In the genomic region with DNA sequence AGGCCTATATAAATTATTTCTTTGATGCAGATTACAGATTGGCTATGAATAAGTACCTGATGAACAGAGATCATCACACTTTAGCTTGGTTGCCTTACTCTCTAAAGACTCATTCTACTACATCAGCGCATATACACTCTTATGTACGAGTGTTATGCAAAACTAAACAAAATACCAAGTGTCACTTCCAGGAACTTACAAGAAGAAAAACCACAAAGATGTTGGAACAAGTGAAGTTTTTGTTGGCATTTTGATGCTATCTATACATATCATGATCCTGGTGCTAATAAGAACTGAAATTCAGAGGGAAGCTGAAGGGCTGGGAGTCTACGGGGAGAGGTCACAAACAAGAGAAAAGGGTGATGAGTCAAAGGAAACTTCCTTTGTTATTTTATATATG, we compare ENCODE assay signal across 17 cellular contexts. TPM values are rescaled to one million over a fixed set of nuclear protein-coding genes. Genes with fewer than 3 reads are reported as not detected.
A peak's percentile ranks its signal among the peaks of the same experiment; 100 is the strongest.
DNase-seq lines count a peak whose midpoint lies in the region; ATAC-seq, FAIRE-seq and TF ChIP-seq lines count a peak whose summit lies in the region.
"Had no signal": no experiment of that assay in that cellular context is flagged by ENCODE, and none has a peak within 500 bp of the region (broad histone marks: within the 10 kb centered on the region; RNA-seq: fewer than 3 reads in every experiment).

No MANE protein-coding gene starts in this region.

- in situ Hi-C loops in GM12878 (cut with MboI): no loop called here

- CTCF ChIA-PET in PC-9 (lab: Charles Lee) (no interaction called here), GM12878 (lab: Yijun Ruan, JAX) (interaction anchor here (0.8 to 6.0 kb wide), 3 partner anchors 30 to 100 kb away, joined by 4 to 68 read pairs (median 5); no protein-coding TSS in a partner anchor)
- CTCF ChIA-PET in naive thymus-derived CD4-positive, alpha-beta T cell (lab: Charles Lee): interaction anchor here (0.6 kb wide), 1 partner anchor 10 kb away, joined by 5 read pairs; no protein-coding TSS in a partner anchor

- BruUV-seq in PC-9 (replicated peaks; lab: Mats Ljungman, UMichigan) (no TSS peak), GM12878 (replicated peaks; lab: Mats Ljungman, UMichigan) (no TSS peak)

- H3K36me3 Mint-ChIP-seq in naive thymus-derived CD4-positive, alpha-beta T cell: peaks cover 0 to 9% (median 8%) of the 10 kb centered on the region in 5 donors
- H3K36me3 Mint-ChIP-seq: activated naive CD8-positive, alpha-beta T cell treated with anti-CD3 and anti-CD28 coated beads, Interleukin-2, amount 10 ng/mL, durations not matched to agents 7 days and 5 days had no signal

- no peak for TF ChIP-seq EP300 in GM12878 (IDR thresholded peaks at IDR 0.05; ENCODE audit: borderline replicate concordance in 1 of 2, control insufficient read depth in 1 of 2, low read depth in 2 of 2, low read length in 2 of 2)

- H3K4me3 ChIP-seq in PC-9 (no peak overlapping the region), GM12878 (0 out of 2 replicates have a peak overlapping the region, but pooled peaks have one; percentile 45)
- H3K4me3 ChIP-seq in naive thymus-derived CD4-positive, alpha-beta T cell (ENCODE audit: low read length): no peak overlapping the region
- H3K4me3 ChIP-seq: coronary artery, Peyer's patch had no signal

- no peak for TF ChIP-seq POLR2A in GM12878 (IDR thresholded peaks at IDR 0.05; ENCODE audit: low read depth, low read length)

- no peaks in the 10 kb centered on the region for H3K27me3 Mint-ChIP-seq in naive thymus-derived CD4-positive, alpha-beta T cell
- H3K27me3 Mint-ChIP-seq: activated naive CD8-positive, alpha-beta T cell treated with anti-CD3 and anti-CD28 coated beads, Interleukin-2, amount 10 ng/mL, durations not matched to agents 7 days and 5 days; memory B cell had no signal

- H3K4me2 ChIP-seq in PC-9: peak overlapping the region; percentile 55
- H3K4me2 ChIP-seq in GM12878 (ENCODE audit: control insufficient read depth, insufficient read depth): no peak overlapping the region; the same call in 1 of the 2 replicates

- no peaks in the 10 kb centered on the region for H3K9me2 ChIP-seq in PC-9 (ENCODE audit: insufficient read depth)

- no peak overlapping the region for H3K9ac ChIP-seq in GM12878 (ENCODE audit: control insufficient read depth, insufficient read depth, low read length)

- H3K9me3 ChIP-seq in PC-9 (ENCODE audit: insufficient read depth, low read depth) (no peaks in the 10 kb centered on the region), GM12878 (replicated peaks; ENCODE audit: control insufficient read depth, insufficient read depth, low read length) (no peaks in the 10 kb centered on the region)
- no peaks in the 10 kb centered on the region for H3K9me3 ChIP-seq in naive thymus-derived CD4-positive, alpha-beta T cell (ENCODE audit: control insufficient read depth in 2 of 3, low read length in 3 of 3)
- H3K9me3 ChIP-seq: Peyer's patch had no signal

- 51% methylated on average over 3 of the region's 3 CpGs for WGBS in GM12878 (ENCODE audit: insufficient coverage, insufficient replicate concordance, low lambda C conversion rate, missing lambda C conversion rate)

- RAD21 ChIA-PET in GM12878 (lab: Charles Lee; ENCODE audit: unreplicated experiment): interaction anchor here (1.1 kb wide), 1 partner anchor 47 kb away, joined by 3 read pairs; no protein-coding TSS in a partner anchor

- SMC1A ChIA-PET in GM12878 (lab: Charles Lee; ENCODE audit: uncharacterized antibody, unreplicated experiment): interaction anchor here (2.5 to 7.2 kb wide), 3 partner anchors 7 to 39 kb away, joined by 15 to 94 read pairs (median 46); no protein-coding TSS in a partner anchor

- peaks cover 27 to 78% (median 62%) of the 10 kb centered on the region in 7 donors for H3K4me1 Mint-ChIP-seq in naive thymus-derived CD4-positive, alpha-beta T cell

- TF ChIP-seq CTCF in PC-9 (conservative IDR thresholded peaks at IDR 0.05) (no peak), GM12878 (IDR thresholded peaks at IDR 0.05 in 2 of 3, conservative IDR thresholded peaks at IDR 0.05 in 1 of 3; ENCODE audit: control insufficient read depth in 2 of 3, extremely low read depth in 1 of 3, insufficient read depth in 1 of 3, low read depth in 3 of 3, low read length in 3 of 3) (no peak)

- H3K9me3 Mint-ChIP-seq in naive thymus-derived CD4-positive, alpha-beta T cell: no peaks in the 10 kb centered on the region
- H3K9me3 Mint-ChIP-seq: activated naive CD8-positive, alpha-beta T cell treated with anti-CD3 and anti-CD28 coated beads, Interleukin-2, amount 10 ng/mL, durations not matched to agents 7 days and 5 days; memory B cell had no signal

- POLR2A ChIA-PET in PC-9 (lab: Charles Lee; ENCODE audit: unreplicated experiment) (interaction anchor here (0.6 kb wide), 1 partner anchor 26 kb away, joined by 7 read pairs; no protein-coding TSS in a partner anchor), GM12878 (lab: Charles Lee) (interaction anchor here (6.6 kb wide), 1 partner anchor 6 kb away, joined by 54 read pairs; no protein-coding TSS in a partner anchor)
- POLR2A ChIA-PET in naive thymus-derived CD4-positive, alpha-beta T cell (lab: Charles Lee): no interaction called here

- no peak for FAIRE-seq in GM12878 (lab: Jason Lieb, UNC)

- H3K36me3 ChIP-seq in PC-9 (ENCODE audit: low read depth) (peaks cover 25% of the 10 kb centered on the region), GM12878 (ENCODE audit: control insufficient read depth in 2 of 2, insufficient read depth in 2 of 2, low read length in 1 of 2) (peaks cover 0 to 5% of the 10 kb centered on the region in 2 experiments; a peak in 2 of 4 replicates)
- H3K36me3 ChIP-seq in naive thymus-derived CD4-positive, alpha-beta T cell (ENCODE audit: control insufficient read depth in 2 of 3, insufficient read depth in 3 of 3, low read length in 3 of 3): no peaks in the 10 kb centered on the region

- no peaks in the 10 kb centered on the region for H4K20me1 ChIP-seq in PC-9 (ENCODE audit: insufficient read depth)
- no peaks in the 10 kb centered on the region for H4K20me1 ChIP-seq in GM12878 (ENCODE audit: control insufficient read depth, insufficient read depth)

- H3K27me3 ChIP-seq in PC-9 (ENCODE audit: insufficient read depth, low read depth) (no peaks in the 10 kb centered on the region), GM12878 (replicated peaks in 1 of 2; ENCODE audit: control insufficient read depth in 2 of 2, insufficient read depth in 2 of 2, low read length in 1 of 2) (no peaks in the 10 kb centered on the region)
- no peaks in the 10 kb centered on the region for H3K27me3 ChIP-seq in naive thymus-derived CD4-positive, alpha-beta T cell (ENCODE audit: control insufficient read depth in 2 of 2, insufficient read depth in 2 of 2, low read length in 2 of 2)
- H3K27me3 ChIP-seq: Peyer's patch had no signal

- peak overlapping the region in 3 of 10 donors; percentile 2 to 38 (median 7) for H3K4me3 Mint-ChIP-seq in naive thymus-derived CD4-positive, alpha-beta T cell
- H3K4me3 Mint-ChIP-seq: activated naive CD8-positive, alpha-beta T cell treated with anti-CD3 and anti-CD28 coated beads, Interleukin-2, amount 10 ng/mL, durations not matched to agents 7 days and 5 days; memory B cell had no signal

- H3F3A ChIP-seq in PC-9 (ENCODE audit: insufficient read depth, low read depth): peaks cover 34% of the 10 kb centered on the region

- no peak for DNase-seq in activated CD4-positive, CD25-positive, alpha-beta regulatory T cell treated with anti-CD3 and anti-CD28 coated beads, Interleukin-2, amount 50 U/mL, for 72 hours
- DNase-seq in PC-9: peak; percentile 17 to 91
- DNase-seq in GM12878 (ENCODE audit: low read depth, low spot score): no peak
- DNase-seq in naive thymus-derived CD4-positive, alpha-beta T cell: no peak
- DNase-seq in NOMO-1 (lab: John Stamatoyannopoulos, UW; ENCODE audit: unreplicated experiment in 2 of 2): no peak
- DNase-seq in GF-D8 (lab: John Stamatoyannopoulos, UW): no peak
- no peak for DNase-seq in SHP77 (lab: John Stamatoyannopoulos, UW)
- DNase-seq: activated CD4-positive, alpha-beta T cell treated with anti-CD3 and anti-CD28 coated beads, Interleukin-2, amount 50 U/mL, for 48 hours; activated naive CD8-positive, alpha-beta T cell treated with anti-CD3 and anti-CD28 coated beads, Interleukin-2, amount 10 ng/mL, durations not matched to agents 7 days and 5 days; KG1; NCI-H1436 treated with DMSO at 0.1 percent for 48 hours; NCI-H510A; Peyer's patch had no signal

- H2AFZ ChIP-seq in PC-9 (no peak overlapping the region), GM12878 (ENCODE audit: control insufficient read depth, low read depth, low read length) (no peak overlapping the region)

- TF ChIP-seq RAD21 in GM12878 (IDR thresholded peaks at IDR 0.05; ENCODE audit: insufficient read depth, low read depth, low read length): no peak

- H3K27ac Mint-ChIP-seq in naive thymus-derived CD4-positive, alpha-beta T cell: peak overlapping the region; percentile 18 to 98 (median 61)
- H3K27ac Mint-ChIP-seq: activated naive CD8-positive, alpha-beta T cell treated with anti-CD3 and anti-CD28 coated beads, Interleukin-2, amount 10 ng/mL, durations not matched to agents 7 days and 5 days had no signal

- H3K4me1 ChIP-seq in PC-9 (replicated peaks; ENCODE audit: insufficient read depth): peaks cover 61% of the 10 kb centered on the region
- H3K4me1 ChIP-seq in GM12878 (ENCODE audit: control insufficient read depth, insufficient read depth, low read length): peaks cover 9% of the 10 kb centered on the region
- peaks cover 17 to 41% of the 10 kb centered on the region in 2 donors for H3K4me1 ChIP-seq in naive thymus-derived CD4-positive, alpha-beta T cell (ENCODE audit: control insufficient read depth in 2 of 2, insufficient read depth in 2 of 2, low read length in 2 of 2)

- peaks cover 45% of the 10 kb centered on the region; the same call in 1 of the 2 replicates for H3K79me2 ChIP-seq in PC-9 (ENCODE audit: low read depth)
- H3K79me2 ChIP-seq in GM12878 (ENCODE audit: control insufficient read depth, insufficient read depth, low read length): peaks cover 82% of the 10 kb centered on the region

- peak overlapping the region; percentile 83 for H3K27ac ChIP-seq in PC-9
- no peak overlapping the region for H3K27ac ChIP-seq in GM12878 (ENCODE audit: control insufficient read depth, insufficient read depth)
- H3K27ac ChIP-seq in naive thymus-derived CD4-positive, alpha-beta T cell (ENCODE audit: low read depth, low read length): no peak overlapping the region
- H3K27ac ChIP-seq: 22Rv1, coronary artery, Peyer's patch had no signal

- ATAC-seq in activated CD4-positive, CD25-positive, alpha-beta regulatory T cell treated with anti-CD3 and anti-CD28 coated beads, Interleukin-2, amount 50 U/mL, for 24 hours: peak; percentile 36 to 56
- ATAC-seq in GM12878: no peak
- no peak for ATAC-seq in naive thymus-derived CD4-positive, alpha-beta T cell

- intact Hi-C loops in PC-9 (cut with micrococcal nuclease; ENCODE audit: unreplicated experiment): no loop called here
- intact Hi-C loops in GM12878 (cut with micrococcal nuclease; ENCODE audit: unreplicated experiment): no loop called here
- intact Hi-C loops in naive thymus-derived CD4-positive, alpha-beta T cell (cut with micrococcal nuclease): no loop called here

RNA-seq across cellular contexts. Expression of gene CERS5, which starts 47.9 kb away (rescaled TPM):
- total RNA-seq in PC-9 (2021) (33.0 and 41.7 TPM in 2 replicates), GM12878 (2014; rRNA removed) (29.8 and 33.7 TPM in 2 replicates), GM12878 (2014; rRNA removed; fragmentation: Illumina TruSeq; extraction: Trizol) (20.7 and 25.4 TPM in 2 replicates), GM12878 (2021) (29.8 and 33.8 TPM in 2 replicates)
- total RNA-seq in GM12878 (2013; cell fraction: nucleolus; rRNA removed): 74.0 and 78.3 TPM in 2 replicates
- 28.1 TPM for polyA plus RNA-seq in GM12878 (2011; ENCODE audit: low read depth)
- polyA plus RNA-seq in GM12878 (2011; rRNA removed) (45.7 and 50.1 TPM in 2 replicates), GM12878 (2014; fragmentation: Illumina TruSeq; extraction: Trizol) (26.5 and 36.3 TPM in 2 replicates), GM12878 (2014; fragmentation: Nextera tagmentation; extraction: Ambion mirVana) (10 to 100 TPM in 1 of 2 experiments, 1 to 10 TPM in 1; 6.8 to 12.2 TPM), GM12878 (2014; rRNA removed) (29.1 and 35.9 TPM in 2 replicates), GM12878 (2016; fragmentation: Nextera tagmentation; extraction: Ambion mirVana) (10 to 100 TPM; 43.8 to 44.4 TPM)
- 36.7 and 48.3 TPM in 2 replicates for polyA plus RNA-seq in GM12878 (2011; cell fraction: cytosol; rRNA removed)
- polyA plus RNA-seq in GM12878 (2011; cell fraction: nucleus; rRNA removed): 50.5 and 54.8 TPM in 2 replicates
- 21.7 and 27.5 TPM in 2 replicates for polyA plus RNA-seq in GM12878 (2012)
- polyA minus RNA-seq in GM12878 (2011; rRNA and poly(A)+ RNA removed): 63.1 and 77.6 TPM in 2 replicates
- polyA minus RNA-seq in GM12878 (2011; cell fraction: cytosol; rRNA and poly(A)+ RNA removed): 14.2 and 23.8 TPM in 2 replicates
- polyA minus RNA-seq in GM12878 (2011; cell fraction: nucleus; rRNA and poly(A)+ RNA removed): 23.0 and 31.8 TPM in 2 replicates
- 10 to 100 TPM; 41.0 to 52.2 (median 47.7) TPM for total RNA-seq in naive thymus-derived CD4-positive, alpha-beta T cell
- polyA plus RNA-seq in naive thymus-derived CD4-positive, alpha-beta T cell: 10 to 100 TPM; 33.7 to 38.1 TPM

Comparison
In these comparisons a context has a peak if more than half of its experiments do, and no peak if none do; other contexts are left out.
1. ATAC-seq: peak in activated CD4-positive, CD25-positive, alpha-beta regulatory T cell treated with anti-CD3 and anti-CD28 coated beads, Interleukin-2, amount 50 U/mL, for 24 hours (2 of 2); none in GM12878 (single experiment) and naive thymus-derived CD4-positive, alpha-beta T cell (single experiment).
2. DNase-seq: peak in PC-9 (2 of 2); none in activated CD4-positive, CD25-positive, alpha-beta regulatory T cell treated with anti-CD3 and anti-CD28 coated beads, Interleukin-2, amount 50 U/mL, for 72 hours (single experiment), GM12878 (single experiment), naive thymus-derived CD4-positive, alpha-beta T cell (0 of 9), NOMO-1 (0 of 2), GF-D8 (single experiment) and SHP77 (0 of 2).